Comparison of ENCODE assay signal across 10 cellular contexts in the genomic region with DNA sequence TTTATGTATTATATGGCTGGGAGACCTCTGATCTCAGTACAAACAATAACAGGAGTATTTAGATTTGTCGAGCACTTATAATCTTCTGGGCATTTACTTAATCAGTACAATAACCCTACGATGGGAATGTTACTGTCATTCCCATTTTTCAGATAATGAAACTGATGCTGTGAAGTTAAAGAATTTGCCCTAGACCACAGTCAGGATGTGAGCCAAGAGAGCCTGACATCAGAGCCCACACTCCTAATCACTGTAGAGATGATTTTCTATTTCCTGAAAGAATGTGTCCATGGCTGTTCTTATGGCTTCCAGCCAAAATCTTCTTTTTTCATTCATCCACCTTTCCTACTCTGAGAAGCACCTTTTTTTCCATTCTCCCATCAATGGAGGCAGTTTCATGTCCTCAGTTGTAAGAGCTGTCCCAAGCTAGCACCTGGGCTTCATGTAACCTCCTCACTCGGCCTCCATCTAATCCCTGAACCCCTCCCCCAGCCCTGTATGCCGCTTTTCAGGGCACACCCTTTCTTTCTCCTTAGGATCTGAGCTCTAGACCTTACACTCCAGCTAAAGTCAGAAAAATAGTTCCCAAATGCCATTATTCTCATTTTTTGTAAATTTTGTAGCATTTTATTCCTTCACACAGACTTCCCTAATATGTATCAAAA. TPM values are rescaled to one million over a fixed set of nuclear protein-coding genes. Genes with fewer than 3 reads are reported as not detected.
A peak's percentile ranks its signal among the peaks of the same experiment; 100 is the strongest.
DNase-seq lines count a peak whose midpoint lies in the region; ATAC-seq and TF ChIP-seq lines count a peak whose summit lies in the region.
"Had no signal": no experiment of that assay in that cellular context is flagged by ENCODE, and none has a peak within 500 bp of the region (broad histone marks: within the 10 kb centered on the region; RNA-seq: fewer than 3 reads in every experiment).

No MANE protein-coding gene starts in this region.

- H3K36me3 ChIP-seq in DND-41 (ENCODE audit: insufficient read depth, low read length): no peaks in the 10 kb centered on the region
- peaks cover 14% of the 10 kb centered on the region; the same call in 1 of the 2 replicates for H3K36me3 ChIP-seq in PC-3 (ENCODE audit: low read depth, low read length)
- peaks cover 0 to 12% (median under 1%) of the 10 kb centered on the region in 4 donors for H3K36me3 ChIP-seq in esophagus muscularis mucosa
- H3K36me3 ChIP-seq in gastrocnemius medialis: no peaks in the 10 kb centered on the region

- 69% methylated on average over 4 of the region's 4 CpGs for WGBS in esophagus muscularis mucosa

- intact Hi-C loops in PC-3 (cut with micrococcal nuclease) (loop anchor here (1.0 kb wide), 1 partner anchor 10 kb away; no protein-coding TSS in a partner anchor), esophagus muscularis mucosa (cut with DNase I) (no loop called here), gastrocnemius medialis (cut with DNase I; ENCODE audit: low total_unique reads) (no loop called here)

- H3K27me3 ChIP-seq in DND-41 (ENCODE audit: insufficient read depth, low read length, poor library complexity) (peaks cover 3% of the 10 kb centered on the region), PC-3 (ENCODE audit: low read length) (no peaks in the 10 kb centered on the region), esophagus muscularis mucosa (no peaks in the 10 kb centered on the region), gastrocnemius medialis (no peaks in the 10 kb centered on the region)

- H2AFZ ChIP-seq in DND-41 (ENCODE audit: low read depth, low read length): peak overlapping the region; percentile 76
- peak overlapping the region; percentile 63 for H2AFZ ChIP-seq in PC-3 (ENCODE audit: low read length)

- TF ChIP-seq POLR2A in esophagus muscularis mucosa (IDR thresholded peaks at IDR 0.05; ENCODE audit: low read depth): no peak
- TF ChIP-seq POLR2A in gastrocnemius medialis (IDR thresholded peaks at IDR 0.05): no peak

- CTCF ChIA-PET in PC-3 (lab: Charles Lee): interaction anchor here (1.8 kb wide), 1 partner anchor 14 kb away, joined by 9 read pairs; no protein-coding TSS in a partner anchor

- H3K9ac ChIP-seq in DND-41 (ENCODE audit: low read depth, low read length) (peak overlapping the region; percentile 52), PC-3 (ENCODE audit: low read length) (0 out of 2 replicates have a peak overlapping the region, but pooled peaks have one; percentile 14)

- no peaks in the 10 kb centered on the region for H3K79me2 ChIP-seq in DND-41 (ENCODE audit: insufficient read depth, low read length)
- H3K79me2 ChIP-seq in PC-3 (ENCODE audit: low read length): no peaks in the 10 kb centered on the region; the same call in 1 of the 2 replicates

- POLR2A ChIA-PET in PC-3 (lab: Charles Lee; ENCODE audit: unreplicated experiment): interaction anchor here (0.6 to 1.3 kb wide), 2 partner anchors 13 to 14 kb away, joined by 4 to 5 read pairs; partner anchors contain the start of gene CAV2

- peak overlapping the region; percentile 69 for H3K4me2 ChIP-seq in DND-41 (ENCODE audit: insufficient read depth, low read length)
- peak overlapping the region; percentile 81 for H3K4me2 ChIP-seq in PC-3 (ENCODE audit: low read length)

- DNase-seq in DND-41: no peak
- DNase-seq in PC-3: peak; percentile 44
- no peak for DNase-seq in esophagus muscularis mucosa (ENCODE audit: extremely low spot score)
- DNase-seq in gastrocnemius medialis: no peak
- DNase-seq in NAMALWA (ENCODE audit: low spot score): no peak
- DNase-seq in NCI-H187 treated with DMSO at 0.1 percent for 48 hours (lab: John Stamatoyannopoulos, UW): no peak
- DNase-seq: NCI-H524; stimulated activated CD4-positive, alpha-beta T cell treated with anti-CD3 and anti-CD28 coated beads, Interleukin-2, amount 100 ng/mL, for 48 hours had no signal

- in situ Hi-C loops in gastrocnemius medialis (cut with MboI; ENCODE audit: low sequenced_read_pairs in 4 of 4): no loop called here

- no peaks in the 10 kb centered on the region for H3K9me2 ChIP-seq in PC-3 (replicated peaks; ENCODE audit: low read length)

- H3K27ac ChIP-seq in DND-41 (ENCODE audit: low read length) (peak overlapping the region; percentile 76), PC-3 (ENCODE audit: low read length) (peak overlapping the region; percentile 79), esophagus muscularis mucosa (replicated peaks in 1 of 4) (peak overlapping the region; percentile 80 to 83 (median 82)), gastrocnemius medialis (peak overlapping the region; percentile 63 to 75 (median 71))

- H3F3A ChIP-seq in PC-3 (ENCODE audit: low read length, unreplicated experiment): peaks cover 16% of the 10 kb centered on the region

- no peak for TF ChIP-seq CTCF in DND-41 (IDR thresholded peaks at IDR 0.05; ENCODE audit: borderline replicate concordance, extremely low read depth, low read length, poor library complexity, severe bottlenecking)
- no peak for TF ChIP-seq CTCF in PC-3 (conservative IDR thresholded peaks at IDR 0.05; ENCODE audit: low read depth, low read length)
- no peak for TF ChIP-seq CTCF in esophagus muscularis mucosa (IDR thresholded peaks at IDR 0.05)
- no peak for TF ChIP-seq CTCF in gastrocnemius medialis (IDR thresholded peaks at IDR 0.05 in 4 of 5, conservative IDR thresholded peaks at IDR 0.05 in 1 of 5)

- H3K4me1 ChIP-seq in DND-41 (ENCODE audit: insufficient read depth, low read length): peaks cover 21% of the 10 kb centered on the region
- H3K4me1 ChIP-seq in PC-3 (ENCODE audit: insufficient read depth, low read length): peaks cover 34% of the 10 kb centered on the region
- peaks cover 18 to 63% (median 36%) of the 10 kb centered on the region in 4 donors for H3K4me1 ChIP-seq in esophagus muscularis mucosa
- H3K4me1 ChIP-seq in gastrocnemius medialis: no peaks in the 10 kb centered on the region

- H4K20me1 ChIP-seq in DND-41 (ENCODE audit: insufficient read depth, low read length) (no peaks in the 10 kb centered on the region), PC-3 (ENCODE audit: low read length) (no peaks in the 10 kb centered on the region)

- peak overlapping the region in 1 of 2 experiments; percentile 57; a peak in 2 of 4 replicates for H3K4me3 ChIP-seq in DND-41 (ENCODE audit: low read depth in 1 of 2, low read length in 2 of 2)
- H3K4me3 ChIP-seq in PC-3 (ENCODE audit: low read length): peak overlapping the region; percentile 56
- peak overlapping the region; percentile 43 to 56 (median 46) for H3K4me3 ChIP-seq in esophagus muscularis mucosa
- peak overlapping the region; percentile 41 to 60 (median 56) for H3K4me3 ChIP-seq in gastrocnemius medialis

- peak; percentile 27; the same call in 2 of the 3 replicates for ATAC-seq in DND-41 (ENCODE audit: insufficient read depth, low read depth)
- peak; percentile 8 for ATAC-seq in PC-3
- ATAC-seq in gastrocnemius medialis: no peak
- no peak for ATAC-seq in HG03039 (IDR thresholded peaks at IDR 0.05; ENCODE audit: unreplicated experiment)
- ATAC-seq in HG02840 (IDR thresholded peaks at IDR 0.05; ENCODE audit: low FRiP score, unreplicated experiment): no peak

- no peak for TF ChIP-seq EP300 in esophagus muscularis mucosa (IDR thresholded peaks at IDR 0.05)

- BruUV-seq in PC-3 (replicated peaks; lab: Mats Ljungman, UMichigan): TSS peak; percentile 72

- no peaks in the 10 kb centered on the region for H3K9me3 ChIP-seq in DND-41 (ENCODE audit: insufficient read depth, low read length, severe bottlenecking)
- H3K9me3 ChIP-seq in PC-3 (ENCODE audit: low read length): no peaks in the 10 kb centered on the region
- no peaks in the 10 kb centered on the region for H3K9me3 ChIP-seq in esophagus muscularis mucosa
- H3K9me3 ChIP-seq in gastrocnemius medialis: no peaks in the 10 kb centered on the region

RNA-seq across cellular contexts. Expression of gene CAV1, which starts 12.2 kb away (rescaled TPM):
- total RNA-seq in PC-3 (2014; rRNA removed) (284 and 296 TPM in 2 replicates), esophagus muscularis mucosa (100 to 1,000 TPM; 434 to 638 (median 591) TPM), gastrocnemius medialis (10 to 100 TPM; 64.7 to 87.8 (median 71.2) TPM)

RNA-seq across cellular contexts. Expression of gene CAV2, which starts 13.1 kb away (rescaled TPM):
- total RNA-seq in PC-3 (2014; rRNA removed) (76.6 and 84.4 TPM in 2 replicates), esophagus muscularis mucosa (100 to 1,000 TPM; 125 to 148 (median 129) TPM), gastrocnemius medialis (10 to 100 TPM; 12.7 to 26.2 (median 14.9) TPM)

Comparison
In these comparisons a context has a peak if more than half of its experiments do, and no peak if none do; other contexts are left out.
1. ATAC-seq: peak in DND-41 (single experiment) and PC-3 (single experiment); none in gastrocnemius medialis (0 of 2), HG03039 (single experiment) and HG02840 (single experiment).
2. Peak in every context shown above with its lines, with median percentiles within 50 percentile points of each other: H3K27ac ChIP-seq.